ENCODE assay signal across 2 cellular contexts in the genomic region with DNA sequence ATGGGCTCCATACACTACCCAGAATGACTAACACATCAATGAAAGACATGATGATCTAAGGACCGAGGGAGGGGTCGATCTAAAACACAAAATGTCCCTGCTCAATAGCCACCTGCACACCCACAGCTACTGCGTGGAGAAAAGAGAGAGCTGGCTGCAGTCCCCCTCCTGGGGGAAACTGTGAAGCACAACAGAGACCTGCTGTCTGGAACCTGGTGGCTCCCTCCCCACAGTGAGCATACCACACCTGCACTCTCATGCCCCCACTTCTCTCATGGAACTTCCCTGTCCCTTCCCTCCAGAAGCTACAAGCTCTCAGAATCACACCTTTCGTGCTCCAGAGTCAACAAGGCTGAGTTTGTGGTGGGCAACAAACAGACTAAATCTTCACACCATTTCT.
TF ChIP-seq lines count a peak whose summit lies in the region.

No MANE protein-coding gene starts in this region.

TF ChIP-seq in GM23338, 12 proteins besides CTCF, POLR2A, EP300 and RAD21 (continues in another document):
- TF ChIP-seq, protein P1, sequence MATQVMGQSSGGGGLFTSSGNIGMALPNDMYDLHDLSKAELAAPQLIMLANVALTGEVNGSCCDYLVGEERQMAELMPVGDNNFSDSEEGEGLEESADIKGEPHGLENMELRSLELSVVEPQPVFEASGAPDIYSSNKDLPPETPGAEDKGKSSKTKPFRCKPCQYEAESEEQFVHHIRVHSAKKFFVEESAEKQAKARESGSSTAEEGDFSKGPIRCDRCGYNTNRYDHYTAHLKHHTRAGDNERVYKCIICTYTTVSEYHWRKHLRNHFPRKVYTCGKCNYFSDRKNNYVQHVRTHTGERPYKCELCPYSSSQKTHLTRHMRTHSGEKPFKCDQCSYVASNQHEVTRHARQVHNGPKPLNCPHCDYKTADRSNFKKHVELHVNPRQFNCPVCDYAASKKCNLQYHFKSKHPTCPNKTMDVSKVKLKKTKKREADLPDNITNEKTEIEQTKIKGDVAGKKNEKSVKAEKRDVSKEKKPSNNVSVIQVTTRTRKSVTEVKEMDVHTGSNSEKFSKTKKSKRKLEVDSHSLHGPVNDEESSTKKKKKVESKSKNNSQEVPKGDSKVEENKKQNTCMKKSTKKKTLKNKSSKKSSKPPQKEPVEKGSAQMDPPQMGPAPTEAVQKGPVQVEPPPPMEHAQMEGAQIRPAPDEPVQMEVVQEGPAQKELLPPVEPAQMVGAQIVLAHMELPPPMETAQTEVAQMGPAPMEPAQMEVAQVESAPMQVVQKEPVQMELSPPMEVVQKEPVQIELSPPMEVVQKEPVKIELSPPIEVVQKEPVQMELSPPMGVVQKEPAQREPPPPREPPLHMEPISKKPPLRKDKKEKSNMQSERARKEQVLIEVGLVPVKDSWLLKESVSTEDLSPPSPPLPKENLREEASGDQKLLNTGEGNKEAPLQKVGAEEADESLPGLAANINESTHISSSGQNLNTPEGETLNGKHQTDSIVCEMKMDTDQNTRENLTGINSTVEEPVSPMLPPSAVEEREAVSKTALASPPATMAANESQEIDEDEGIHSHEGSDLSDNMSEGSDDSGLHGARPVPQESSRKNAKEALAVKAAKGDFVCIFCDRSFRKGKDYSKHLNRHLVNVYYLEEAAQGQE (IDR thresholded peaks at IDR 0.05; ENCODE audit: unreplicated experiment), result no peak
- no peak for TF ChIP-seq STAT1 (IDR thresholded peaks at IDR 0.05; ENCODE audit: unreplicated experiment)
- no peak for TF ChIP-seq NANOG (IDR thresholded peaks at IDR 0.05; ENCODE audit: borderline replicate concordance)
- TF ChIP-seq, protein P2, sequence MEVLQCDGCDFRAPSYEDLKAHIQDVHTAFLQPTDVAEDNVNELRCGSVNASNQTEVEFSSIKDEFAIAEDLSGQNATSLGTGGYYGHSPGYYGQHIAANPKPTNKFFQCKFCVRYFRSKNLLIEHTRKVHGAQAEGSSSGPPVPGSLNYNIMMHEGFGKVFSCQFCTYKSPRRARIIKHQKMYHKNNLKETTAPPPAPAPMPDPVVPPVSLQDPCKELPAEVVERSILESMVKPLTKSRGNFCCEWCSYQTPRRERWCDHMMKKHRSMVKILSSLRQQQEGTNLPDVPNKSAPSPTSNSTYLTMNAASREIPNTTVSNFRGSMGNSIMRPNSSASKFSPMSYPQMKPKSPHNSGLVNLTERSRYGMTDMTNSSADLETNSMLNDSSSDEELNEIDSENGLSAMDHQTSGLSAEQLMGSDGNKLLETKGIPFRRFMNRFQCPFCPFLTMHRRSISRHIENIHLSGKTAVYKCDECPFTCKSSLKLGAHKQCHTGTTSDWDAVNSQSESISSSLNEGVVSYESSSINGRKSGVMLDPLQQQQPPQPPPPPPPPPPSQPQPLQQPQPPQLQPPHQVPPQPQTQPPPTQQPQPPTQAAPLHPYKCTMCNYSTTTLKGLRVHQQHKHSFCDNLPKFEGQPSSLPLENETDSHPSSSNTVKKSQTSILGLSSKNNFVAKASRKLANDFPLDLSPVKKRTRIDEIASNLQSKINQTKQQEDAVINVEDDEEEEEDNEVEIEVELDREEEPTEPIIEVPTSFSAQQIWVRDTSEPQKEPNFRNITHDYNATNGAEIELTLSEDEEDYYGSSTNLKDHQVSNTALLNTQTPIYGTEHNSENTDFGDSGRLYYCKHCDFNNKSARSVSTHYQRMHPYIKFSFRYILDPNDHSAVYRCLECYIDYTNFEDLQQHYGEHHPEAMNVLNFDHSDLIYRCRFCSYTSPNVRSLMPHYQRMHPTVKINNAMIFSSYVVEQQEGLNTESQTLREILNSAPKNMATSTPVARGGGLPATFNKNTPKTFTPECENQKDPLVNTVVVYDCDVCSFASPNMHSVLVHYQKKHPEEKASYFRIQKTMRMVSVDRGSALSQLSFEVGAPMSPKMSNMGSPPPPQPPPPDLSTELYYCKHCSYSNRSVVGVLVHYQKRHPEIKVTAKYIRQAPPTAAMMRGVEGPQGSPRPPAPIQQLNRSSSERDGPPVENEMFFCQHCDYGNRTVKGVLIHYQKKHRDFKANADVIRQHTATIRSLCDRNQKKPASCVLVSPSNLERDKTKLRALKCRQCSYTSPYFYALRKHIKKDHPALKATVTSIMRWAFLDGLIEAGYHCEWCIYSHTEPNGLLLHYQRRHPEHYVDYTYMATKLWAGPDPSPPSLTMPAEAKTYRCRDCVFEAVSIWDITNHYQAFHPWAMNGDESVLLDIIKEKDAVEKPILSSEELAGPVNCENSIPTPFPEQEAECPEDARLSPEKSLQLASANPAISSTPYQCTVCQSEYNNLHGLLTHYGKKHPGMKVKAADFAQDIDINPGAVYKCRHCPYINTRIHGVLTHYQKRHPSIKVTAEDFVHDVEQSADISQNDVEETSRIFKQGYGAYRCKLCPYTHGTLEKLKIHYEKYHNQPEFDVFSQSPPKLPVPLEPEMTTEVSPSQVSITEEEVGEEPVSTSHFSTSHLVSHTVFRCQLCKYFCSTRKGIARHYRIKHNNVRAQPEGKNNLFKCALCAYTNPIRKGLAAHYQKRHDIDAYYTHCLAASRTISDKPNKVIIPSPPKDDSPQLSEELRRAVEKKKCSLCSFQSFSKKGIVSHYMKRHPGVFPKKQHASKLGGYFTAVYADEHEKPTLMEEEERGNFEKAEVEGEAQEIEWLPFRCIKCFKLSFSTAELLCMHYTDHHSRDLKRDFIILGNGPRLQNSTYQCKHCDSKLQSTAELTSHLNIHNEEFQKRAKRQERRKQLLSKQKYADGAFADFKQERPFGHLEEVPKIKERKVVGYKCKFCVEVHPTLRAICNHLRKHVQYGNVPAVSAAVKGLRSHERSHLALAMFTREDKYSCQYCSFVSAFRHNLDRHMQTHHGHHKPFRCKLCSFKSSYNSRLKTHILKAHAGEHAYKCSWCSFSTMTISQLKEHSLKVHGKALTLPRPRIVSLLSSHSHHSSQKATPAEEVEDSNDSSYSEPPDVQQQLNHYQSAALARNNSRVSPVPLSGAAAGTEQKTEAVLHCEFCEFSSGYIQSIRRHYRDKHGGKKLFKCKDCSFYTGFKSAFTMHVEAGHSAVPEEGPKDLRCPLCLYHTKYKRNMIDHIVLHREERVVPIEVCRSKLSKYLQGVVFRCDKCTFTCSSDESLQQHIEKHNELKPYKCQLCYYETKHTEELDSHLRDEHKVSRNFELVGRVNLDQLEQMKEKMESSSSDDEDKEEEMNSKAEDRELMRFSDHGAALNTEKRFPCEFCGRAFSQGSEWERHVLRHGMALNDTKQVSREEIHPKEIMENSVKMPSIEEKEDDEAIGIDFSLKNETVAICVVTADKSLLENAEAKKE (CRISPR knock-in tag; IDR thresholded peaks at IDR 0.05), result no peak
- TF ChIP-seq ZNF331 (CRISPR knock-in tag; IDR thresholded peaks at IDR 0.05; ENCODE audit: low read depth), result no peak
- TF ChIP-seq, protein P3, sequence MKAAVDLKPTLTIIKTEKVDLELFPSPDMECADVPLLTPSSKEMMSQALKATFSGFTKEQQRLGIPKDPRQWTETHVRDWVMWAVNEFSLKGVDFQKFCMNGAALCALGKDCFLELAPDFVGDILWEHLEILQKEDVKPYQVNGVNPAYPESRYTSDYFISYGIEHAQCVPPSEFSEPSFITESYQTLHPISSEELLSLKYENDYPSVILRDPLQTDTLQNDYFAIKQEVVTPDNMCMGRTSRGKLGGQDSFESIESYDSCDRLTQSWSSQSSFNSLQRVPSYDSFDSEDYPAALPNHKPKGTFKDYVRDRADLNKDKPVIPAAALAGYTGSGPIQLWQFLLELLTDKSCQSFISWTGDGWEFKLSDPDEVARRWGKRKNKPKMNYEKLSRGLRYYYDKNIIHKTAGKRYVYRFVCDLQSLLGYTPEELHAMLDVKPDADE (IDR thresholded peaks at IDR 0.05), result no peak
- TF ChIP-seq EZH2 (IDR thresholded peaks at IDR 0.05; ENCODE audit: low read depth, unreplicated experiment), result no peak
- TF ChIP-seq EZH2phosphoT487 (IDR thresholded peaks at IDR 0.05; ENCODE audit: unreplicated experiment), result no peak
- no peak for TF ChIP-seq POLR2AphosphoS5 (IDR thresholded peaks at IDR 0.05; ENCODE audit: low read depth)
- TF ChIP-seq JUNB (IDR thresholded peaks at IDR 0.05; ENCODE audit: unreplicated experiment), result no peak

TF ChIP-seq in SK-N-SH treated with all-trans-retinoic acid at 6 μM for 48 hours, 23 proteins besides CTCF, POLR2A, EP300 and RAD21 (continued from another document):
- TF ChIP-seq, protein P4, sequence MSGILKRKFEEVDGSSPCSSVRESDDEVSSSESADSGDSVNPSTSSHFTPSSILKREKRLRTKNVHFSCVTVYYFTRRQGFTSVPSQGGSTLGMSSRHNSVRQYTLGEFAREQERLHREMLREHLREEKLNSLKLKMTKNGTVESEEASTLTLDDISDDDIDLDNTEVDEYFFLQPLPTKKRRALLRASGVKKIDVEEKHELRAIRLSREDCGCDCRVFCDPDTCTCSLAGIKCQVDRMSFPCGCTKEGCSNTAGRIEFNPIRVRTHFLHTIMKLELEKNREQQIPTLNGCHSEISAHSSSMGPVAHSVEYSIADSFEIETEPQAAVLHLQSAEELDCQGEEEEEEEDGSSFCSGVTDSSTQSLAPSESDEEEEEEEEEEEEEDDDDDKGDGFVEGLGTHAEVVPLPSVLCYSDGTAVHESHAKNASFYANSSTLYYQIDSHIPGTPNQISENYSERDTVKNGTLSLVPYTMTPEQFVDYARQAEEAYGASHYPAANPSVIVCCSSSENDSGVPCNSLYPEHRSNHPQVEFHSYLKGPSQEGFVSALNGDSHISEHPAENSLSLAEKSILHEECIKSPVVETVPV (CRISPR knock-in tag; IDR thresholded peaks at IDR 0.05), result no peak
